In the genomic region with DNA sequence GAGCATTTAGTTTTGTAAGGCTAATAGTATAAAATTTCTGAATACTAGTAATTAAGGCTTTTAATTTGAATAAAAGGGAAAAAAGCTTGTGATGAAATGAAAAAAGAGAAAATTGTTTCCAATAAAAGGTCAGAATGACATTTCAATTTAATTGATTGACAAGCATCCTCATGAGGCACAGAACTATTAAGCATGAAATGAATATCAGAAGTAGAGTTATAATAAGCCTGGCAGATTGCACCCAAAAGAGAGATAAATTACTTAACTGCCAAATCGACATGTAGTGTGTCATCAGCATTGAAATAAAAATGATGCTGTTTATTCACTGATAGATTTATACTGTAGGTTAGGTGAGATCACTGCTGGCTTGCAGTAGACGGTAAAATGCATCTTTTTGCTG, we compare ENCODE assay signal across 10 cellular contexts.
"Had no signal": no experiment of that assay in that cellular context is flagged by ENCODE, and none has a peak within 500 bp of the region (broad histone marks: within the 10 kb centered on the region; RNA-seq: fewer than 3 reads in every experiment).

No MANE protein-coding gene starts in this region.

- H3K36me3 ChIP-seq: WERI-Rb-1 had no signal

- ATAC-seq: activated CD4-positive, alpha-beta T cell treated with anti-CD3 and anti-CD28 coated beads for 36 hours; activated CD4-positive, CD25-positive, alpha-beta regulatory T cell treated with anti-CD3 and anti-CD28 coated beads, Interleukin-2, amount 50 U/mL, for 24 hours; activated CD8-positive, alpha-beta memory T cell treated with anti-CD3 and anti-CD28 coated beads, Interleukin-2, amount 10 ng/mL, durations not matched to agents 7 days and 5 days; activated CD8-positive, alpha-beta T cell treated with anti-CD3 and anti-CD28 coated beads for 36 hours; activated CD8-positive, alpha-beta T cell treated with anti-CD3 and anti-CD28 coated beads, Interleukin-2, amount 10 ng/mL, durations not matched to agents 7 days and 5 days; T-cell; T-helper 17 cell; WTC11 had no signal

- H3K27ac ChIP-seq: VCaP, WERI-Rb-1 had no signal
